ENCODE assay signal across 22 cellular contexts in genomic region chr15:55715355-55716076, GRCh38. TPM values are rescaled to one million over a fixed set of nuclear protein-coding genes. Genes with fewer than 3 reads are reported as not detected.
DNase-seq lines count a peak whose midpoint lies in the region; ATAC-seq and TF ChIP-seq lines count a peak whose summit lies in the region.
"Had no signal": no experiment of that assay in that cellular context is flagged by ENCODE, and none has a peak within 500 bp of the region (broad histone marks: within the 10 kb centered on the region; RNA-seq: fewer than 3 reads in every experiment).

No MANE protein-coding gene starts in this region.

- H3K27ac ChIP-seq in H9 (ENCODE audit: insufficient read length, low read depth, low read length) (no peak overlapping the region), brain microvascular endothelial cell (no peak overlapping the region)
- H3K27ac ChIP-seq: tibial artery had no signal

- no peak overlapping the region for H3K4ac ChIP-seq in H9 (ENCODE audit: low read depth, low read length)

- H3K27me3 Mint-ChIP-seq in H9 (ENCODE audit: low read depth) (peaks cover 89% of the 10 kb centered on the region), progenitor cell of endocrine pancreas (no peaks in the 10 kb centered on the region), osteocyte (ENCODE audit: unreplicated experiment) (no peaks in the 10 kb centered on the region)

- no peak overlapping the region for H2AFZ ChIP-seq in H9 (ENCODE audit: low read length)

- H3K79me1 ChIP-seq in H9 (ENCODE audit: insufficient read depth, low read depth, low read length, poor library complexity, severe bottlenecking): no peaks in the 10 kb centered on the region

- no peak overlapping the region for H3K4me2 ChIP-seq in H9 (ENCODE audit: insufficient read depth, insufficient read length, low read length)

- no peak overlapping the region for H3K56ac ChIP-seq in H9 (ENCODE audit: insufficient read length, low read depth, low read length)

- H3K36me3 Mint-ChIP-seq in H9 (ENCODE audit: insufficient read depth in 1 of 3, low read depth in 3 of 3): peaks cover 4 to 20% (median 14%) of the 10 kb centered on the region in 3 experiments; a peak in 5 of 7 replicates
- peaks cover 12% of the 10 kb centered on the region for H3K36me3 Mint-ChIP-seq in progenitor cell of endocrine pancreas (ENCODE audit: insufficient read depth)
- H3K36me3 Mint-ChIP-seq in osteocyte (ENCODE audit: unreplicated experiment): no peaks in the 10 kb centered on the region
- H3K36me3 Mint-ChIP-seq: stimulated activated memory B cell treated with anti-CD40 and anti-IgM and Interleukin-4, amounts not matched to agents 10 μg/mL and 1 μg/mL and 100 μg/mL, for 72 hours had no signal

- H3K9me3 Mint-ChIP-seq in H9 (peaks cover 14 to 18% of the 10 kb centered on the region in 2 experiments), progenitor cell of endocrine pancreas (ENCODE audit: low read depth) (peaks cover 12% of the 10 kb centered on the region), osteocyte (ENCODE audit: unreplicated experiment) (no peaks in the 10 kb centered on the region)
- H3K9me3 Mint-ChIP-seq: activated B cell treated with CpG ODN at 0.5 μM for 24 hours; activated CD4-positive, alpha-beta memory T cell treated with anti-CD3 and anti-CD28 coated beads, Interleukin-2, amount 10 ng/mL, durations not matched to agents 7 days and 5 days had no signal

- ATAC-seq in HG03196 (IDR thresholded peaks at IDR 0.05; ENCODE audit: unreplicated experiment): no peak
- ATAC-seq in GM18520 (IDR thresholded peaks at IDR 0.05; ENCODE audit: unreplicated experiment): no peak
- ATAC-seq: stimulated activated memory B cell treated with anti-CD40 and anti-IgM and Interleukin-4, amounts not matched to agents 10 μg/mL and 1 μg/mL and 100 μg/mL, for 72 hours had no signal

- no CpG with 5 or more reads among the region's 6 CpGs for WGBS in H9 (ENCODE audit: extremely low coverage, insufficient read length, low lambda C conversion rate)

- no peak overlapping the region for H2AK5ac ChIP-seq in H9 (ENCODE audit: insufficient read length, low read length)

- no peak overlapping the region for H2BK15ac ChIP-seq in H9 (ENCODE audit: low read depth, low read length)

- H3K23me2 ChIP-seq in H9 (ENCODE audit: insufficient read length, low read depth, low read length, poor library complexity, severe bottlenecking): no peaks in the 10 kb centered on the region

- no peaks in the 10 kb centered on the region for H3K36me3 ChIP-seq in brain microvascular endothelial cell (replicated peaks)
- H3K36me3 ChIP-seq: tibial artery had no signal

- TF ChIP-seq CTCF in H9 (conservative IDR thresholded peaks at IDR 0.05) (no peak), brain microvascular endothelial cell (IDR thresholded peaks at IDR 0.05; ENCODE audit: low read depth, low read length, missing control alignments) (no peak), progenitor cell of endocrine pancreas (IDR thresholded peaks at IDR 0.05; ENCODE audit: unreplicated experiment) (no peak), osteocyte (IDR thresholded peaks at IDR 0.05) (no peak)

- H3T11ph ChIP-seq in H9 (ENCODE audit: low read length): no peak overlapping the region

- no peak overlapping the region for H2BK20ac ChIP-seq in H9 (ENCODE audit: low read depth, low read length, poor library complexity, severe bottlenecking)

- peaks cover 15 to 16% of the 10 kb centered on the region in 2 experiments for H3K4me1 Mint-ChIP-seq in H9
- H3K4me1 Mint-ChIP-seq in progenitor cell of endocrine pancreas (ENCODE audit: low read depth): peaks cover 37% of the 10 kb centered on the region
- H3K4me1 Mint-ChIP-seq in osteocyte (ENCODE audit: unreplicated experiment): peaks cover 7% of the 10 kb centered on the region
- H3K4me1 Mint-ChIP-seq: activated B cell treated with CpG ODN at 0.5 μM for 24 hours; activated CD4-positive, alpha-beta memory T cell treated with anti-CD3 and anti-CD28 coated beads, Interleukin-2, amount 10 ng/mL, durations not matched to agents 7 days and 5 days; stimulated activated memory B cell treated with anti-CD40 and anti-IgM and Interleukin-4, amounts not matched to agents 10 μg/mL and 1 μg/mL and 100 μg/mL, for 72 hours had no signal

- no peaks in the 10 kb centered on the region for H3K9me3 ChIP-seq in H9 (ENCODE audit: control insufficient read depth, low read depth, low read length)
- H3K9me3 ChIP-seq: tibial artery had no signal

- H3K27me3 ChIP-seq in H9 (ENCODE audit: insufficient read depth, low read length) (no peaks in the 10 kb centered on the region), brain microvascular endothelial cell (replicated peaks) (no peaks in the 10 kb centered on the region)
- H3K27me3 ChIP-seq: tibial artery had no signal

- peak; percentile 32 for DNase-seq in H9
- DNase-seq in brain microvascular endothelial cell: peak; percentile 5
- peak; percentile 28 for DNase-seq in iris pigment epithelial cell (ENCODE audit: low read depth)
- DNase-seq in progenitor cell of endocrine pancreas (ENCODE audit: low spot score, unreplicated experiment): no peak
- no peak for DNase-seq in osteocyte (ENCODE audit: extremely low spot score, unreplicated experiment)
- DNase-seq in NOMO-1 (lab: John Stamatoyannopoulos, UW; ENCODE audit: unreplicated experiment in 2 of 2): no peak
- DNase-seq: activated B cell treated with CpG ODN at 0.5 μM for 24 hours; activated CD4-positive, alpha-beta memory T cell treated with anti-CD3 and anti-CD28 coated beads, Interleukin-2, amount 10 ng/mL, durations not matched to agents 7 days and 5 days; activated naive CD4-positive, alpha-beta T cell; activated T-cell treated with anti-CD3 and anti-CD28 coated beads, Interleukin-2, amount 50 U/mL, for 1 hour; aorta; DMS79 treated with DMSO at 0.1 percent for 48 hours; hippocampal formation; IMR-90; MM.1S; NCI-H146; occipital lobe; tibial artery had no signal

- H3K9ac ChIP-seq in H9 (ENCODE audit: extremely low read depth, insufficient read length, low read length): no peak overlapping the region

- no peak overlapping the region for H3K27ac Mint-ChIP-seq in H9
- peak overlapping the region; percentile 91 for H3K27ac Mint-ChIP-seq in progenitor cell of endocrine pancreas
- no peak overlapping the region for H3K27ac Mint-ChIP-seq in osteocyte (ENCODE audit: unreplicated experiment)
- H3K27ac Mint-ChIP-seq: activated B cell treated with CpG ODN at 0.5 μM for 24 hours; activated CD4-positive, alpha-beta memory T cell treated with anti-CD3 and anti-CD28 coated beads, Interleukin-2, amount 10 ng/mL, durations not matched to agents 7 days and 5 days; stimulated activated memory B cell treated with anti-CD40 and anti-IgM and Interleukin-4, amounts not matched to agents 10 μg/mL and 1 μg/mL and 100 μg/mL, for 72 hours had no signal

- in situ Hi-C loops in brain microvascular endothelial cell (cut with HindIII; ENCODE audit: low pct_ligation_motif_present, low sequenced_read_pairs): no loop called here

- no peaks in the 10 kb centered on the region for H4K20me1 ChIP-seq in H9 (ENCODE audit: control insufficient read depth, insufficient read depth, insufficient read length)

- H4K8ac ChIP-seq in H9 (replicated peaks; ENCODE audit: insufficient read length, low read depth, low read length): no peak overlapping the region

- H2BK12ac ChIP-seq in H9 (ENCODE audit: insufficient read length, low read depth, low read length): no peak overlapping the region

- H4K91ac ChIP-seq in H9 (ENCODE audit: insufficient read length, low read depth, low read length): no peak overlapping the region

- H4K5ac ChIP-seq in H9 (ENCODE audit: insufficient read length, low read depth, low read length): no peak overlapping the region

- no peak overlapping the region for H2BK120ac ChIP-seq in H9 (ENCODE audit: low read depth, low read length, poor library complexity, severe bottlenecking)

- H3K18ac ChIP-seq in H9 (ENCODE audit: insufficient read length, low read depth, low read length): no peak overlapping the region

- H3K14ac ChIP-seq in H9 (ENCODE audit: insufficient read depth, low read length): no peak overlapping the region

- no peak overlapping the region for H2BK5ac ChIP-seq in H9 (ENCODE audit: insufficient read length, low read length)

- H3K4me1 ChIP-seq in H9 (ENCODE audit: insufficient read depth, low read length): no peaks in the 10 kb centered on the region
- H3K4me1 ChIP-seq: tibial artery had no signal

- H3K4me3 Mint-ChIP-seq in H9: peak overlapping the region in 1 of 2 experiments; percentile 24; a peak in 1 of 5 replicates
- H3K4me3 Mint-ChIP-seq in progenitor cell of endocrine pancreas (ENCODE audit: low read depth): peak overlapping the region; percentile 8
- H3K4me3 Mint-ChIP-seq in osteocyte (ENCODE audit: unreplicated experiment): no peak overlapping the region
- H3K4me3 Mint-ChIP-seq: activated B cell treated with CpG ODN at 0.5 μM for 24 hours; activated CD4-positive, alpha-beta memory T cell treated with anti-CD3 and anti-CD28 coated beads, Interleukin-2, amount 10 ng/mL, durations not matched to agents 7 days and 5 days; stimulated activated memory B cell treated with anti-CD40 and anti-IgM and Interleukin-4, amounts not matched to agents 10 μg/mL and 1 μg/mL and 100 μg/mL, for 72 hours had no signal

- no peak overlapping the region for H3K23ac ChIP-seq in H9 (ENCODE audit: insufficient read length, low read depth, low read length)

- no peaks in the 10 kb centered on the region for H3K79me2 ChIP-seq in H9 (ENCODE audit: insufficient read depth, low read length)

- no peak overlapping the region for H3K4me3 ChIP-seq in brain microvascular endothelial cell (ENCODE audit: low read depth, low read length)
- H3K4me3 ChIP-seq: tibial artery had no signal

RNA-seq across cellular contexts. Expression of gene PRTG, which starts 27.4 kb away (rescaled TPM):
- total RNA-seq in H9 (2021): 4.4 and 5.7 TPM in 2 replicates
- total RNA-seq in progenitor cell of endocrine pancreas: 87.4 and 97.9 TPM in 2 replicates
- total RNA-seq in osteocyte: 2.1 and 2.2 TPM in 2 replicates
- total RNA-seq: activated B cell treated with CpG ODN at 0.5 μM for 24 hours; activated CD4-positive, alpha-beta memory T cell treated with anti-CD3 and anti-CD28 coated beads, Interleukin-2, amount 10 ng/mL, durations not matched to agents 7 days and 5 days; T-helper 2 cell treated with Interferon-gamma antibody and Interleukin-4, amounts not matched to agents 100 ng/mL and 5 ng/mL, for 36 hours had no signal

Comparison
In these comparisons a context has a peak if more than half of its experiments do, and no peak if none do; other contexts are left out.
1. DNase-seq: peak in H9 (single experiment), brain microvascular endothelial cell (single experiment) and iris pigment epithelial cell (single experiment); none in progenitor cell of endocrine pancreas (single experiment), osteocyte (single experiment) and NOMO-1 (0 of 2).
2. RNA of gene PRTG, which starts 27.4 kb away (total RNA-seq): 87.4 to 97.9 TPM in progenitor cell of endocrine pancreas; 4.4 to 5.7 TPM in H9 and 2.1 to 2.2 TPM in osteocyte; every median in the first group is over 10 times any median in the second.